ENCODE assay signal across 9 cellular contexts in genomic region chr6:133130863-133131262, GRCh38.
DNase-seq lines count a peak whose midpoint lies in the region; ATAC-seq, FAIRE-seq and TF ChIP-seq lines count a peak whose summit lies in the region.
"Had no signal": no experiment of that assay in that cellular context is flagged by ENCODE, and none has a peak within 500 bp of the region (broad histone marks: within the 10 kb centered on the region; RNA-seq: fewer than 3 reads in every experiment).

No MANE protein-coding gene starts in this region.

- TF ChIP-seq CTCF in IMR-90 (conservative IDR thresholded peaks at IDR 0.05; ENCODE audit: low read depth, low read length) (peak; percentile 9; the same call in 1 of the 2 replicates), keratinocyte (optimal IDR thresholded peaks at IDR 0.05 in 1 of 3, IDR thresholded peaks at IDR 0.05 in 1 of 3, conservative IDR thresholded peaks at IDR 0.05 in 1 of 3; ENCODE audit: extremely low read depth in 1 of 3, insufficient read depth in 2 of 3, low read length in 3 of 3) (peak; percentile 11 to 43 (median 21)), Caco-2 (IDR thresholded peaks at IDR 0.05; ENCODE audit: insufficient read depth in 1 of 2, low read depth in 1 of 2, low read length in 1 of 2, severe bottlenecking in 1 of 2, unreplicated experiment in 1 of 2) (no peak)

- H3K14ac ChIP-seq in IMR-90 (replicated peaks; ENCODE audit: low read depth, low read length) = no peak overlapping the region

- H3K36me3 Mint-ChIP-seq in T-helper 17 cell (ENCODE audit: low read depth) (no peaks in the 10 kb centered on the region), Caco-2 (ENCODE audit: insufficient read depth, unreplicated experiment) (no peaks in the 10 kb centered on the region)

- H3K4me1 Mint-ChIP-seq in T-helper 17 cell (no peaks in the 10 kb centered on the region), Caco-2 (ENCODE audit: low read depth, unreplicated experiment) (no peaks in the 10 kb centered on the region)
- H3K4me1 Mint-ChIP-seq: IgD-negative memory B cell had no signal

- H2BK15ac ChIP-seq in IMR-90 (ENCODE audit: low read depth, low read length) = no peak overlapping the region

- H3K36me3 ChIP-seq in IMR-90 (ENCODE audit: control insufficient read depth, insufficient read depth, low read length) (no peaks in the 10 kb centered on the region), keratinocyte (ENCODE audit: control insufficient read depth in 2 of 2, extremely low read depth in 1 of 2, insufficient read depth in 2 of 2, low read length in 2 of 2) (no peaks in the 10 kb centered on the region), Caco-2 (ENCODE audit: control insufficient read depth, insufficient read depth, low read length) (no peaks in the 10 kb centered on the region)

- CTCF ChIA-PET in IMR-90 (lab: Yijun Ruan, JAX) = no interaction called here
- CTCF ChIA-PET in Caco-2 (lab: Charles Lee) = no interaction called here

- no peak overlapping the region for H4K8ac ChIP-seq in IMR-90 (ENCODE audit: low read depth in 2 of 2, low read length in 2 of 2)

- no peaks in the 10 kb centered on the region for H3K9me3 Mint-ChIP-seq in Caco-2 (ENCODE audit: unreplicated experiment)

- H3K4me1 ChIP-seq in IMR-90 (ENCODE audit: control insufficient read depth, insufficient read depth, low read length) = peaks cover 20% of the 10 kb centered on the region
- H3K4me1 ChIP-seq in keratinocyte (ENCODE audit: control insufficient read depth, extremely low read depth, insufficient read depth, low read length) = peaks cover 15% of the 10 kb centered on the region
- no peaks in the 10 kb centered on the region for H3K4me1 ChIP-seq in Caco-2

- no peak overlapping the region for H4K5ac ChIP-seq in IMR-90 (ENCODE audit: low read depth, low read length)

- H3K9ac ChIP-seq in IMR-90 (ENCODE audit: low read depth, low read length) (no peak overlapping the region), keratinocyte (ENCODE audit: control insufficient read depth, extremely low read depth, insufficient read depth, low read length) (no peak overlapping the region)

- BruUV-seq in IMR-90 (replicated peaks; lab: Mats Ljungman, UMichigan) (no TSS peak), Caco-2 (replicated peaks; lab: Mats Ljungman, UMichigan) (no TSS peak)

- H4K20me1 ChIP-seq in IMR-90 (ENCODE audit: insufficient read depth, low read length) (no peaks in the 10 kb centered on the region), keratinocyte (ENCODE audit: control insufficient read depth, extremely low read depth, insufficient read depth, low read length) (no peaks in the 10 kb centered on the region)

- POLR2A ChIA-PET in IMR-90 (lab: Charles Lee; ENCODE audit: unreplicated experiment) = no interaction called here
- POLR2A ChIA-PET in Caco-2 (lab: Charles Lee) = no interaction called here

- H3K79me2 ChIP-seq in keratinocyte (ENCODE audit: control insufficient read depth, insufficient read depth, low read length) = no peaks in the 10 kb centered on the region

- no peak overlapping the region for H2BK5ac ChIP-seq in IMR-90 (ENCODE audit: low read depth, low read length, poor library complexity, severe bottlenecking)

- H3K79me1 ChIP-seq in IMR-90 (ENCODE audit: low read depth in 1 of 2, low read length in 2 of 2) = no peaks in the 10 kb centered on the region

- H2AK5ac ChIP-seq in IMR-90 (ENCODE audit: low read depth, low read length) = no peak overlapping the region

- H3K27me3 Mint-ChIP-seq in T-helper 17 cell = no peaks in the 10 kb centered on the region
- H3K27me3 Mint-ChIP-seq in Caco-2 (ENCODE audit: insufficient read depth, unreplicated experiment) = peaks cover 3% of the 10 kb centered on the region
- H3K27me3 Mint-ChIP-seq: IgD-negative memory B cell had no signal

- no peak for TF ChIP-seq POLR2A in IMR-90 (IDR thresholded peaks at IDR 0.05; ENCODE audit: low read depth, low read length)

- WGBS in IMR-90 (ENCODE audit: extremely low coverage in 2 of 2, insufficient read length in 1 of 2), 2 experiments = no CpG with 5 or more reads among the region's 2 CpGs

- in situ Hi-C loops in IMR-90 (cut with MboI; ENCODE audit: low sequenced_read_pairs) = no loop called here

- H3K27ac ChIP-seq in IMR-90 (ENCODE audit: insufficient read depth, low read length) = no peak overlapping the region
- H3K27ac ChIP-seq in angular gyrus (ENCODE audit: low read depth, low read length) = peak overlapping the region; percentile 72
- no peak overlapping the region for H3K27ac ChIP-seq in keratinocyte (ENCODE audit: control insufficient read depth, insufficient read depth, low read length)

- H3K9me3 ChIP-seq in IMR-90 (ENCODE audit: control insufficient read depth, insufficient read depth, low read length) = no peaks in the 10 kb centered on the region
- no peaks in the 10 kb centered on the region for H3K9me3 ChIP-seq in keratinocyte (ENCODE audit: control insufficient read depth, low read depth, low read length)
- H3K9me3 ChIP-seq in T-helper 17 cell (ENCODE audit: control insufficient read depth, low read length, poor library complexity, severe bottlenecking) = no peaks in the 10 kb centered on the region
- H3K9me3 ChIP-seq in Caco-2 = no peaks in the 10 kb centered on the region

- H3K27ac Mint-ChIP-seq in T-helper 17 cell = no peak overlapping the region
- no peak overlapping the region for H3K27ac Mint-ChIP-seq in Caco-2 (ENCODE audit: unreplicated experiment)
- H3K27ac Mint-ChIP-seq: IgD-negative memory B cell had no signal

- H3K56ac ChIP-seq in IMR-90 (ENCODE audit: extremely low read depth, insufficient read depth, low read length) = no peak overlapping the region

- H3K23ac ChIP-seq in IMR-90 (ENCODE audit: low read depth, low read length) = no peak overlapping the region

- H4K91ac ChIP-seq in IMR-90 (ENCODE audit: insufficient read depth, low read depth, low read length) = no peak overlapping the region

- dilution Hi-C loops in IMR-90 (cut with HindIII; ENCODE audit: low sequenced_read_pairs, unreplicated experiment) (no loop called here), keratinocyte (cut with MboI; ENCODE audit: extremely low pct_ligation_motif_present, low sequenced_read_pairs) (no loop called here)

- H3K4me3 Mint-ChIP-seq in T-helper 17 cell (no peak overlapping the region), Caco-2 (ENCODE audit: unreplicated experiment) (no peak overlapping the region)
- H3K4me3 Mint-ChIP-seq: IgD-negative memory B cell had no signal

- peak overlapping the region; percentile 58 for H2AFZ ChIP-seq in IMR-90 (replicated peaks; ENCODE audit: low read length, poor library complexity)
- H2AFZ ChIP-seq in keratinocyte (ENCODE audit: control insufficient read depth, low read length) = no peak overlapping the region

- no peak for TF ChIP-seq RAD21 in IMR-90 (IDR thresholded peaks at IDR 0.05; ENCODE audit: low read length)

- H2BK20ac ChIP-seq in IMR-90 (ENCODE audit: low read depth, low read length) = no peak overlapping the region

- H3K18ac ChIP-seq in IMR-90 (ENCODE audit: low read depth, low read length) = no peak overlapping the region

- H3K9me1 ChIP-seq in IMR-90 (ENCODE audit: insufficient read depth, low read length) = 0 out of 2 replicates have a peak, but pooled peaks cover 3% of the 10 kb centered on the region
- no peaks in the 10 kb centered on the region for H3K9me1 ChIP-seq in keratinocyte (ENCODE audit: control insufficient read depth, extremely low read depth, insufficient read depth, low read length)

- H3K4ac ChIP-seq in IMR-90 (ENCODE audit: low read depth, low read length) = no peak overlapping the region

- H3K4me2 ChIP-seq in IMR-90 (ENCODE audit: low read depth, low read length) (no peak overlapping the region; the same call in 1 of the 2 replicates), keratinocyte (ENCODE audit: control insufficient read depth, extremely low read depth, insufficient read depth, low read depth, low read length) (no peak overlapping the region)

- FAIRE-seq in keratinocyte (lab: Jason Lieb, UNC) = peak; percentile 83

- intact Hi-C loops in IMR-90 (cut with micrococcal nuclease) (no loop called here), Caco-2 (cut with micrococcal nuclease; ENCODE audit: unreplicated experiment) (no loop called here)

- H2AK9ac ChIP-seq in IMR-90 (replicated peaks; ENCODE audit: low read depth, low read length, poor library complexity) = peak overlapping the region; percentile 17

- peak; percentile 20 for DNase-seq in 8988T
- peak; percentile 66 for DNase-seq in IMR-90
- peak; percentile 17 for DNase-seq in keratinocyte (ENCODE audit: low read depth, low spot score)
- no peak for DNase-seq in T-helper 17 cell
- DNase-seq in NCI-H510A (lab: John Stamatoyannopoulos, UW) = no peak
- no peak for DNase-seq in Caco-2

- ATAC-seq in IMR-90 (ENCODE audit: low read depth) (peak; percentile 64), GM18907 (IDR thresholded peaks at IDR 0.05; ENCODE audit: unreplicated experiment) (no peak), T-helper 17 cell (no peak)

- H3K4me3 ChIP-seq in IMR-90 (ENCODE audit: insufficient read depth, low read depth, low read length) (no peak overlapping the region), keratinocyte (ENCODE audit: control insufficient read depth in 2 of 3, extremely low read depth in 1 of 3, insufficient read depth in 2 of 3, low read depth in 1 of 3, low read length in 3 of 3) (no peak overlapping the region), Caco-2 (ENCODE audit: low read depth, low read length) (no peak overlapping the region)

- H3K27me3 ChIP-seq in IMR-90 (ENCODE audit: control insufficient read depth, insufficient read depth, low read length) (no peaks in the 10 kb centered on the region), keratinocyte (ENCODE audit: control insufficient read depth, extremely low read depth, insufficient read depth, low read length) (no peaks in the 10 kb centered on the region), Caco-2 (replicated peaks; ENCODE audit: control insufficient read depth, insufficient read depth, low read length) (no peaks in the 10 kb centered on the region)

- H2BK120ac ChIP-seq in IMR-90 (ENCODE audit: low read depth, low read length) = no peak overlapping the region

TF ChIP-seq in IMR-90, 13 proteins besides CTCF, POLR2A, EP300 and RAD21 (continues in another document):
- TF ChIP-seq MAZ (IDR thresholded peaks at IDR 0.05; ENCODE audit: borderline replicate concordance, low read depth, low read length) (no peak), USF2 (IDR thresholded peaks at IDR 0.05; ENCODE audit: low read depth, low read length) (no peak), MXI1 (IDR thresholded peaks at IDR 0.05; ENCODE audit: borderline replicate concordance, low read depth, low read length) (no peak), RFX5 (IDR thresholded peaks at IDR 0.05; ENCODE audit: low read depth, low read length) (no peak)

Comparison
In these comparisons a context has a peak if more than half of its experiments do, and no peak if none do; other contexts are left out.
1. DNase-seq: peak in 8988T (single experiment), IMR-90 (single experiment) and keratinocyte (single experiment); none in T-helper 17 cell (0 of 3), NCI-H510A (single experiment) and Caco-2 (0 of 2).
2. CTCF ChIP-seq: peak in IMR-90 (single experiment) and keratinocyte (3 of 3); none in Caco-2 (0 of 2).